In genomic region chr15:80568298-80568697, GRCh38 we compare ENCODE assay signal across 15 cellular contexts.
A peak's percentile ranks its signal among the peaks of the same experiment; 100 is the strongest.
DNase-seq lines count a peak whose midpoint lies in the region; ATAC-seq, FAIRE-seq and TF ChIP-seq lines count a peak whose summit lies in the region.
"Had no signal": no experiment of that assay in that cellular context is flagged by ENCODE, and none has a peak within 500 bp of the region (broad histone marks: within the 10 kb centered on the region; RNA-seq: fewer than 3 reads in every experiment).

No MANE protein-coding gene starts in this region.

- no peak overlapping the region for H3K4me3 ChIP-seq in GM23338
- H3K4me3 ChIP-seq in H1 (ENCODE audit: extremely low read depth in 1 of 4, insufficient read depth in 2 of 4, low read depth in 3 of 4, low read length in 4 of 4): no peak overlapping the region
- H3K4me3 ChIP-seq in neural progenitor cell: no peak overlapping the region
- H3K4me3 ChIP-seq in WERI-Rb-1 (ENCODE audit: low read depth, low read length): no peak overlapping the region
- H3K4me3 ChIP-seq: vagina had no signal

- no peaks in the 10 kb centered on the region for H3K9me3 ChIP-seq in H1 (ENCODE audit: insufficient read depth in 2 of 2, low read depth in 1 of 2, low read length in 1 of 2)
- H3K9me3 ChIP-seq in neural progenitor cell (ENCODE audit: low read depth): no peaks in the 10 kb centered on the region
- no peaks in the 10 kb centered on the region for H3K9me3 ChIP-seq in WERI-Rb-1 (ENCODE audit: severe bottlenecking)
- H3K9me3 ChIP-seq: BE2C, vagina had no signal

- peaks cover 6% of the 10 kb centered on the region for H3K4me1 ChIP-seq in GM23338 (ENCODE audit: insufficient read depth)
- peaks cover 0 to 13% (median 3%) of the 10 kb centered on the region in 4 experiments; a peak in 4 of 7 replicates for H3K4me1 ChIP-seq in H1 (replicated peaks in 1 of 4; ENCODE audit: control insufficient read depth in 3 of 4, insufficient read depth in 4 of 4, low read length in 3 of 4)
- H3K4me1 ChIP-seq in neural progenitor cell: peaks cover 7% of the 10 kb centered on the region
- H3K4me1 ChIP-seq: BE2C, parathyroid adenoma, vagina had no signal

- H3K27me3 Mint-ChIP-seq in GM23338 (ENCODE audit: insufficient read depth, low read depth, poor library complexity): peaks cover 10% of the 10 kb centered on the region
- H3K27me3 Mint-ChIP-seq in neural progenitor cell (ENCODE audit: insufficient read depth, low read depth): peaks cover 2% of the 10 kb centered on the region

- no peaks in the 10 kb centered on the region for H3K36me3 ChIP-seq in GM23338 (ENCODE audit: insufficient read depth)
- no peaks in the 10 kb centered on the region for H3K36me3 ChIP-seq in H1 (ENCODE audit: control insufficient read depth in 2 of 4, insufficient read depth in 4 of 4, low read length in 3 of 4)
- no peaks in the 10 kb centered on the region for H3K36me3 ChIP-seq in neural progenitor cell
- H3K36me3 ChIP-seq in WERI-Rb-1: no peaks in the 10 kb centered on the region; the same call in 1 of the 2 replicates
- H3K36me3 ChIP-seq: BE2C, vagina had no signal

- CTCF ChIA-PET in H1 (lab: Charles Lee; ENCODE audit: partially characterized antibody): interaction anchor here (0.6 to 5.1 kb wide), 46 partner anchors 9 to 1216 kb away, joined by 3 to 133 read pairs (median 5); partner anchors contain the start of genes ABHD17C and CEMIP

- peaks cover 22% of the 10 kb centered on the region for H3K4me1 Mint-ChIP-seq in GM23338
- peaks cover 9% of the 10 kb centered on the region for H3K4me1 Mint-ChIP-seq in neural progenitor cell
- H3K4me1 Mint-ChIP-seq: stimulated activated naive B cell treated with anti-CD40 and anti-IgM and Interleukin-4, amounts not matched to agents 10 μg/mL and 1 μg/mL and 100 μg/mL, for 72 hours had no signal

- H3K9me2 ChIP-seq in GM23338 (ENCODE audit: insufficient read depth): no peaks in the 10 kb centered on the region

- no peak overlapping the region for H4K5ac ChIP-seq in H1 (ENCODE audit: insufficient read length, low read depth, low read length)

- H3K9ac ChIP-seq in H1 (replicated peaks in 1 of 4; ENCODE audit: extremely low read depth in 1 of 4, low read depth in 3 of 4, low read length in 3 of 4): no peak overlapping the region
- no peak overlapping the region for H3K9ac ChIP-seq in neural progenitor cell
- H3K9ac ChIP-seq: parathyroid adenoma had no signal

- H3K27ac Mint-ChIP-seq in GM23338 (no peak overlapping the region), neural progenitor cell (peak overlapping the region; percentile 87)
- H3K27ac Mint-ChIP-seq: stimulated activated naive B cell treated with anti-CD40 and anti-IgM and Interleukin-4, amounts not matched to agents 10 μg/mL and 1 μg/mL and 100 μg/mL, for 72 hours had no signal

- H3K23me2 ChIP-seq in H1 (ENCODE audit: low read depth, low read length): no peaks in the 10 kb centered on the region

- no peak for TF ChIP-seq RAD21 in H1 (IDR thresholded peaks at IDR 0.05 in 1 of 2, conservative IDR thresholded peaks at IDR 0.05 in 1 of 2; ENCODE audit: low read depth in 2 of 2, low read length in 2 of 2)

- no peak overlapping the region for H3K56ac ChIP-seq in H1 (replicated peaks; ENCODE audit: insufficient read length, low read depth, low read length)

- peak overlapping the region; percentile 65; the same call in 1 of the 2 replicates for H3K18ac ChIP-seq in H1 (ENCODE audit: extremely low read depth, low read length)

- H2BK12ac ChIP-seq in H1 (ENCODE audit: low read depth, low read length): peak overlapping the region; percentile 78; the same call in 1 of the 2 replicates

- no peak for DNase-seq in GM23338 (ENCODE audit: low spot score)
- DNase-seq in H1 (ENCODE audit: low read depth in 1 of 2, low spot score in 2 of 2): no peak
- DNase-seq in neural progenitor cell (ENCODE audit: low spot score): no peak
- DNase-seq in activated effector memory CD4-positive, alpha-beta T cell treated with Interleukin-2 at 50 U/mL for 16 hours: no peak
- no peak for DNase-seq in WERI-Rb-1
- no peak for DNase-seq in UCSD-AML1 (lab: John Stamatoyannopoulos, UW; ENCODE audit: unreplicated experiment)
- DNase-seq: activated CD8-positive, alpha-beta memory T cell treated with anti-CD3 and anti-CD28 coated beads for 24 hours; activated naive CD4-positive, alpha-beta T cell treated with Interleukin-2 at 50 U/mL for 16 hours; stimulated activated naive B cell treated with anti-CD40 and anti-IgM and Interleukin-4, amounts not matched to agents 10 μg/mL and 1 μg/mL and 100 μg/mL, for 72 hours had no signal

- H3K9me3 Mint-ChIP-seq in GM23338 (no peaks in the 10 kb centered on the region), neural progenitor cell (no peaks in the 10 kb centered on the region)
- H3K9me3 Mint-ChIP-seq: stimulated activated naive B cell treated with anti-CD40 and anti-IgM and Interleukin-4, amounts not matched to agents 10 μg/mL and 1 μg/mL and 100 μg/mL, for 72 hours had no signal

- POLR2A ChIA-PET in H1 (lab: Charles Lee; ENCODE audit: partially characterized antibody): interaction anchor here (2.8 kb wide), 1 partner anchor 211 kb away, joined by 9 read pairs; the partner anchor contains the start of gene CEMIP

- no peak overlapping the region for H3K27ac ChIP-seq in GM23338 (ENCODE audit: low read depth)
- H3K27ac ChIP-seq in VCaP: peak overlapping the region; percentile 9; the same call in 1 of the 2 replicates
- no peak overlapping the region for H3K27ac ChIP-seq in H1 (ENCODE audit: low read depth, low read length)
- no peak overlapping the region for H3K27ac ChIP-seq in neural progenitor cell
- H3K27ac ChIP-seq in WERI-Rb-1: no peak overlapping the region
- H3K27ac ChIP-seq: parathyroid adenoma, vagina had no signal

- H2BK120ac ChIP-seq in H1 (replicated peaks; ENCODE audit: low read depth, low read length): no peak overlapping the region

- H2BK20ac ChIP-seq in H1 (ENCODE audit: low read length): 0 out of 2 replicates have a peak overlapping the region, but pooled peaks have one; percentile 40

- H2BK5ac ChIP-seq in H1 (ENCODE audit: low read depth, low read length): 0 out of 2 replicates have a peak overlapping the region, but pooled peaks have one; percentile 49

- no peak overlapping the region for H3K23ac ChIP-seq in H1 (ENCODE audit: insufficient read length)

- H2AK5ac ChIP-seq in H1 (ENCODE audit: low read depth, low read length): no peak overlapping the region; the same call in 1 of the 2 replicates

- no peak overlapping the region for H4K91ac ChIP-seq in H1 (replicated peaks; ENCODE audit: insufficient read length, low read length)

- TF ChIP-seq POLR2A in H1 (IDR thresholded peaks at IDR 0.05; ENCODE audit: control extremely low read depth in 1 of 2, low read depth in 2 of 2, low read length in 2 of 2): no peak

- no peak overlapping the region for H2AFZ ChIP-seq in GM23338
- no peak overlapping the region for H2AFZ ChIP-seq in H1 (ENCODE audit: low read length)
- no peak overlapping the region for H2AFZ ChIP-seq in neural progenitor cell (replicated peaks)
- H2AFZ ChIP-seq: parathyroid adenoma had no signal

- H3K4me3 Mint-ChIP-seq in GM23338 (no peak overlapping the region), neural progenitor cell (no peak overlapping the region)
- H3K4me3 Mint-ChIP-seq: stimulated activated naive B cell treated with anti-CD40 and anti-IgM and Interleukin-4, amounts not matched to agents 10 μg/mL and 1 μg/mL and 100 μg/mL, for 72 hours had no signal

- H2BK15ac ChIP-seq in H1 (ENCODE audit: low read length): peak overlapping the region; percentile 90; the same call in 1 of the 2 replicates

- peak overlapping the region; percentile 2 for H3K4ac ChIP-seq in H1 (replicated peaks; ENCODE audit: insufficient read length, low read depth, low read length)

- H4K8ac ChIP-seq in H1 (ENCODE audit: extremely low read depth, insufficient read depth, low read length): no peak overlapping the region

- H3K36me3 Mint-ChIP-seq in GM23338 (ENCODE audit: low read depth) (peaks cover 9% of the 10 kb centered on the region; the same call in 2 of the 3 replicates), neural progenitor cell (peaks cover 27% of the 10 kb centered on the region)
- H3K36me3 Mint-ChIP-seq: stimulated activated naive B cell treated with anti-CD40 and anti-IgM and Interleukin-4, amounts not matched to agents 10 μg/mL and 1 μg/mL and 100 μg/mL, for 72 hours had no signal

- FAIRE-seq in H1 (lab: Jason Lieb, UNC): no peak
- FAIRE-seq: small intestine had no signal

- H3K27me3 ChIP-seq in GM23338 (ENCODE audit: insufficient read depth): no peaks in the 10 kb centered on the region
- H3K27me3 ChIP-seq in H1 (replicated peaks in 1 of 4; ENCODE audit: control insufficient read depth in 3 of 4, extremely low read depth in 1 of 4, insufficient read depth in 3 of 4, low read length in 3 of 4): no peaks in the 10 kb centered on the region
- H3K27me3 ChIP-seq in neural progenitor cell: no peaks in the 10 kb centered on the region
- H3K27me3 ChIP-seq in WERI-Rb-1 (ENCODE audit: insufficient read depth, low read depth, severe bottlenecking): no peaks in the 10 kb centered on the region
- H3K27me3 ChIP-seq: BE2C, vagina had no signal

- no peaks in the 10 kb centered on the region for H3K79me1 ChIP-seq in H1 (ENCODE audit: low read depth, low read length)

- no peak; the same call in 2 of the 3 replicates for ATAC-seq in GM23338
- ATAC-seq in HG03095 (IDR thresholded peaks at IDR 0.05; ENCODE audit: unreplicated experiment): no peak

- H3K79me2 ChIP-seq in GM23338 (replicated peaks; ENCODE audit: insufficient read depth) (no peaks in the 10 kb centered on the region), H1 (ENCODE audit: control insufficient read depth in 1 of 2, insufficient read depth in 2 of 2, low read length in 2 of 2) (no peaks in the 10 kb centered on the region), neural progenitor cell (ENCODE audit: low read depth) (no peaks in the 10 kb centered on the region)
- H3K79me2 ChIP-seq: parathyroid adenoma had no signal

- H3K14ac ChIP-seq in H1 (ENCODE audit: insufficient read length): no peak overlapping the region

- TF ChIP-seq CTCF in GM23338 (conservative IDR thresholded peaks at IDR 0.05; ENCODE audit: low read depth in 2 of 2): no peak
- no peak for TF ChIP-seq CTCF in VCaP (conservative IDR thresholded peaks at IDR 0.05)
- TF ChIP-seq CTCF in H1 (IDR thresholded peaks at IDR 0.05; ENCODE audit: control extremely low read depth in 1 of 3, insufficient read depth in 1 of 3, low read depth in 1 of 3, low read length in 3 of 3): no peak
- no peak for TF ChIP-seq CTCF in neural progenitor cell (IDR thresholded peaks at IDR 0.05)
- no peak for TF ChIP-seq CTCF in WERI-Rb-1 (IDR thresholded peaks at IDR 0.05; ENCODE audit: low read depth, low read length)

- H3K4me2 ChIP-seq in GM23338 (peak overlapping the region; percentile 52; the same call in 1 of the 2 replicates), H1 (ENCODE audit: insufficient read depth in 1 of 2, low read depth in 2 of 2, low read length in 2 of 2) (no peak overlapping the region), neural progenitor cell (no peak overlapping the region)

- H4K20me1 ChIP-seq in GM23338 (replicated peaks; ENCODE audit: insufficient read depth): no peaks in the 10 kb centered on the region
- peaks cover 0 to 2% of the 10 kb centered on the region in 2 experiments for H4K20me1 ChIP-seq in H1 (replicated peaks in 1 of 2; ENCODE audit: control insufficient read depth in 1 of 2, insufficient read depth in 2 of 2, low read length in 2 of 2)
- no peaks in the 10 kb centered on the region for H4K20me1 ChIP-seq in neural progenitor cell (ENCODE audit: low read depth)

- TF ChIP-seq EP300 in H1 (IDR thresholded peaks at IDR 0.05; ENCODE audit: borderline replicate concordance in 1 of 2, low read depth in 2 of 2, low read length in 2 of 2): no peak

- WGBS in H1 (ENCODE audit: extremely low coverage in 1 of 2, insufficient coverage in 1 of 2, insufficient read length in 1 of 2, insufficient replicate concordance in 2 of 2, low coverage in 1 of 2, low lambda C conversion rate in 2 of 2, missing lambda C conversion rate in 1 of 2), 2 experiments: 83% methylated on average over 8 of the region's 8 CpGs; no CpG with 5 or more reads in 1 of the 2 experiments

- no peaks in the 10 kb centered on the region for H3F3A ChIP-seq in GM23338 (replicated peaks; ENCODE audit: low read depth)
- no peaks in the 10 kb centered on the region for H3F3A ChIP-seq in neural progenitor cell (ENCODE audit: low read depth)
